Comparison of ENCODE assay signal across 28 cellular contexts in the genomic region with DNA sequence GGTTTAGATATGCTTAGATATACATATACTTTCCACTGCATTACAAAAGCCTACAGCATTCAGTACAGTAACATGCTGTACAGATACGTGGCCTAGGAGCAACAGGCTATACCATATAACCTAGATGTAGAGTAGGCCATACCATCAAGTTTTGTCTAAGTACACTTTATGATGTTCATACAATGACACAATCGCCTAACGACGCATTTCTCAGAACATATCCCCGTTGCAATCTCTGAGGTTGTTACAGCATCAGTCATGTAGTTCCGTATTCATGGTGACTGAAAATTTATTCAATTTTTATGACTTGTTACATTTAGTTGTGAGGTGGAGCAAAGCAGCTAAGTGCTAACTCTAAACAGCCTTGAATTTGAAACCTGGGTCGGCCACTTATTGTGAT.
"Had no signal": no experiment of that assay in that cellular context is flagged by ENCODE, and none has a peak within 500 bp of the region (broad histone marks: within the 10 kb centered on the region; RNA-seq: fewer than 3 reads in every experiment).

No MANE protein-coding gene starts in this region.

- H3K27ac Mint-ChIP-seq: activated CD8-positive, alpha-beta memory T cell treated with anti-CD3 and anti-CD28 coated beads, Interleukin-2, amount 10 ng/mL, durations not matched to agents 7 days and 5 days; activated CD8-positive, alpha-beta T cell treated with anti-CD3 and anti-CD28 coated beads, Interleukin-2, amount 10 ng/mL, durations not matched to agents 7 days and 5 days; activated naive CD8-positive, alpha-beta T cell; brain; stimulated activated naive B cell treated with anti-CD40 and anti-IgM and Interleukin-4, amounts not matched to agents 10 μg/mL and 1 μg/mL and 100 μg/mL, for 72 hours; WTC11 had no signal

- H3K36me3 ChIP-seq: ascending aorta, cardiac muscle cell, colonic mucosa, pancreas, prostate gland, sigmoid colon, thyroid gland, upper lobe of right lung had no signal

- H3K27ac ChIP-seq: ascending aorta, colonic mucosa, pancreas, prostate gland, sigmoid colon, stomach, thyroid gland, upper lobe of right lung had no signal

- H3K27me3 ChIP-seq: ascending aorta, cardiac muscle cell, colonic mucosa, pancreas, sigmoid colon, stomach, thyroid gland, upper lobe of right lung had no signal

- DNase-seq: activated CD8-positive, alpha-beta memory T cell treated with anti-CD3 and anti-CD28 coated beads, Interleukin-2, amount 10 ng/mL, durations not matched to agents 7 days and 5 days; activated CD8-positive, alpha-beta T cell treated with anti-CD3 and anti-CD28 coated beads, Interleukin-2, amount 10 ng/mL, durations not matched to agents 7 days and 5 days; activated effector memory CD4-positive, alpha-beta T cell treated with Interleukin-2 at 50 U/mL for 16 hours; activated naive CD4-positive, alpha-beta T cell treated with Interleukin-2 at 50 U/mL for 16 hours; cerebellar nuclear complex; colonic mucosa; effector CD8-positive, alpha-beta T cell; left cardiac atrium; left ventricle myocardium superior; mucosa of descending colon; nucleus accumbens; pancreas; sigmoid colon; small intestine; stimulated activated CD4-positive, alpha-beta T cell treated with anti-CD3 and anti-CD28 coated beads, Interleukin-4, amount 100 ng/mL, for 24 hours; stimulated activated naive B cell treated with anti-CD40 and anti-IgM and Interleukin-4, amounts not matched to agents 10 μg/mL and 1 μg/mL and 100 μg/mL, for 72 hours; stomach; thyroid gland; upper lobe of right lung had no signal

- H3K4me1 ChIP-seq: colonic mucosa, prostate gland had no signal

- H3K4me3 Mint-ChIP-seq: activated CD8-positive, alpha-beta memory T cell treated with anti-CD3 and anti-CD28 coated beads, Interleukin-2, amount 10 ng/mL, durations not matched to agents 7 days and 5 days; activated CD8-positive, alpha-beta T cell treated with anti-CD3 and anti-CD28 coated beads, Interleukin-2, amount 10 ng/mL, durations not matched to agents 7 days and 5 days; activated naive CD8-positive, alpha-beta T cell; brain; stimulated activated naive B cell treated with anti-CD40 and anti-IgM and Interleukin-4, amounts not matched to agents 10 μg/mL and 1 μg/mL and 100 μg/mL, for 72 hours; WTC11 had no signal

- H3K27me3 Mint-ChIP-seq: activated CD8-positive, alpha-beta memory T cell treated with anti-CD3 and anti-CD28 coated beads, Interleukin-2, amount 10 ng/mL, durations not matched to agents 7 days and 5 days; activated naive CD8-positive, alpha-beta T cell; stimulated activated naive B cell treated with anti-CD40 and anti-IgM and Interleukin-4, amounts not matched to agents 10 μg/mL and 1 μg/mL and 100 μg/mL, for 72 hours had no signal

- H3K9me3 ChIP-seq: colonic mucosa, pancreas, prostate gland, thyroid gland, upper lobe of right lung had no signal

- H3K4me3 ChIP-seq: ascending aorta, cardiac muscle cell, colonic mucosa, mucosa of descending colon, pancreas, prostate gland, sigmoid colon, stomach, thyroid gland, upper lobe of right lung had no signal

- ATAC-seq: activated CD8-positive, alpha-beta memory T cell treated with anti-CD3 and anti-CD28 coated beads, Interleukin-2, amount 10 ng/mL, durations not matched to agents 7 days and 5 days; activated CD8-positive, alpha-beta T cell treated with anti-CD3 and anti-CD28 coated beads, Interleukin-2, amount 10 ng/mL, durations not matched to agents 7 days and 5 days; mucosa of descending colon; stimulated activated naive B cell treated with anti-CD40 and anti-IgM and Interleukin-4, amounts not matched to agents 10 μg/mL and 1 μg/mL and 100 μg/mL, for 72 hours; upper lobe of right lung; WTC11 had no signal

- FAIRE-seq: endometrium, frontal cortex, keratinocyte, pancreas, small intestine had no signal
